Comparison of ENCODE assay signal across 1 cellular context in genomic region chrX:154552112-154552806, GRCh38.
TF ChIP-seq lines count a peak whose summit lies in the region.

No MANE protein-coding gene starts in this region.

TF ChIP-seq in K562, 482 proteins besides CTCF, POLR2A, EP300 and RAD21:
- 0 out of 2 replicates have a peak, but pooled peaks have one; percentile 16 for TF ChIP-seq POLR2G (IDR thresholded peaks at IDR 0.05; ENCODE audit: low read depth, low read length)
